28 cellular contexts compared by ENCODE assay signal in genomic region chr3:96430019-96430541, GRCh38.
A peak's percentile ranks its signal among the peaks of the same experiment; 100 is the strongest.
DNase-seq lines count a peak whose midpoint lies in the region; ATAC-seq, FAIRE-seq and TF ChIP-seq lines count a peak whose summit lies in the region.
"Had no signal": no experiment of that assay in that cellular context is flagged by ENCODE, and none has a peak within 500 bp of the region (broad histone marks: within the 10 kb centered on the region; RNA-seq: fewer than 3 reads in every experiment).

No MANE protein-coding gene starts in this region.

- H4K5ac ChIP-seq in H1 (ENCODE audit: insufficient read length, low read depth, low read length) = no peak overlapping the region

- no peaks in the 10 kb centered on the region for H3K79me2 ChIP-seq in MM.1S (ENCODE audit: low read length)
- no peaks in the 10 kb centered on the region for H3K79me2 ChIP-seq in H1 (ENCODE audit: control insufficient read depth in 1 of 2, insufficient read depth in 2 of 2, low read length in 2 of 2)

- no peak overlapping the region for H4K91ac ChIP-seq in H1 (replicated peaks; ENCODE audit: insufficient read length, low read length)

- H4K8ac ChIP-seq in H1 (ENCODE audit: extremely low read depth, insufficient read depth, low read length) = no peak overlapping the region

- no peaks in the 10 kb centered on the region for H3K9me2 ChIP-seq in MM.1S (replicated peaks; ENCODE audit: insufficient read depth, low read length)

- no peaks in the 10 kb centered on the region for H3K9me3 ChIP-seq in MM.1S (replicated peaks; ENCODE audit: insufficient read depth, low read length)
- no peaks in the 10 kb centered on the region for H3K9me3 ChIP-seq in H1 (ENCODE audit: insufficient read depth in 2 of 2, low read depth in 1 of 2, low read length in 1 of 2)
- H3K9me3 ChIP-seq in stomach = peaks cover 0 to 7% (median 0%) of the 10 kb centered on the region in 4 donors
- H3K9me3 ChIP-seq: BE2C had no signal

- TF ChIP-seq CTCF in GM12865 (IDR thresholded peaks at IDR 0.05; ENCODE audit: insufficient read depth, low read depth, low read length, missing control alignments) = no peak
- no peak for TF ChIP-seq CTCF in MM.1S (IDR thresholded peaks at IDR 0.05; ENCODE audit: low read length)
- no peak for TF ChIP-seq CTCF in H1 (IDR thresholded peaks at IDR 0.05; ENCODE audit: control extremely low read depth in 1 of 3, insufficient read depth in 1 of 3, low read depth in 1 of 3, low read length in 3 of 3)
- no peak for TF ChIP-seq CTCF in stomach (IDR thresholded peaks at IDR 0.05)

- FAIRE-seq in H1 (lab: Jason Lieb, UNC) = no peak
- FAIRE-seq: GM12891, HTR-8/SVneo had no signal

- DNase-seq in GM12865 (ENCODE audit: low read depth) (peak; percentile 6), MM.1S (no peak), H1 (ENCODE audit: low read depth in 1 of 2, low spot score in 2 of 2) (no peak), NCI-H187 treated with DMSO at 0.1 percent for 48 hours (lab: John Stamatoyannopoulos, UW) (no peak), stomach (no peak)
- DNase-seq: 8988T; ACHN; BE2C; Calu3; CD8-positive, alpha-beta memory T cell; GOT3; HCEC 1CT; KBM-7; NCI-H1105 treated with DMSO at 0.1 percent for 48 hours; NCI-H146; NCI-H2029; NCI-H446 treated with DMSO at 0.1 percent for 48 hours; NCI-H526; NCI-H82; NK-92 treated with Interleukin-12 subunit alpha and Interleukin-12 subunit beta, amount 100 ng/mL, for 24 hours; RPMI8226; SHP77; T-helper 1 cell had no signal

- WGBS in H1 (ENCODE audit: extremely low coverage in 1 of 2, insufficient coverage in 1 of 2, insufficient read length in 1 of 2, insufficient replicate concordance in 2 of 2, low coverage in 1 of 2, low lambda C conversion rate in 2 of 2, missing lambda C conversion rate in 1 of 2), 2 experiments = 91% methylated on average over 3 of the region's 3 CpGs; no CpG with 5 or more reads in 1 of the 2 experiments
- 36 to 56% (median 50%) methylated on average over 3 of the region's 3 CpGs for WGBS in stomach, 5 donors

- H2BK15ac ChIP-seq in H1 (ENCODE audit: low read length) = no peak overlapping the region

- H3K27ac ChIP-seq in MM.1S (ENCODE audit: low read length) (no peak overlapping the region), H1 (ENCODE audit: low read depth, low read length) (no peak overlapping the region), stomach (no peak overlapping the region)

- H2AK5ac ChIP-seq in H1 (ENCODE audit: low read depth, low read length) = no peak overlapping the region

- H2BK5ac ChIP-seq in H1 (ENCODE audit: low read depth, low read length) = no peak overlapping the region

- H3K4me1 ChIP-seq in MM.1S (ENCODE audit: low read length) = no peaks in the 10 kb centered on the region
- H3K4me1 ChIP-seq in H1 (replicated peaks in 1 of 4; ENCODE audit: control insufficient read depth in 3 of 4, insufficient read depth in 4 of 4, low read length in 3 of 4) = no peaks in the 10 kb centered on the region
- no peaks in the 10 kb centered on the region for H3K4me1 ChIP-seq in stomach
- H3K4me1 ChIP-seq: BE2C had no signal

- H3K27me3 ChIP-seq in MM.1S (replicated peaks; ENCODE audit: insufficient read depth, low read length) (no peaks in the 10 kb centered on the region), H1 (replicated peaks in 1 of 4; ENCODE audit: control insufficient read depth in 3 of 4, extremely low read depth in 1 of 4, insufficient read depth in 3 of 4, low read length in 3 of 4) (no peaks in the 10 kb centered on the region), stomach (no peaks in the 10 kb centered on the region)
- H3K27me3 ChIP-seq: BE2C had no signal

- no peak overlapping the region for H3K23ac ChIP-seq in H1 (ENCODE audit: insufficient read length)

- H3K23me2 ChIP-seq in H1 (ENCODE audit: low read depth, low read length) = no peaks in the 10 kb centered on the region

- H3K79me1 ChIP-seq in H1 (ENCODE audit: low read depth, low read length) = no peaks in the 10 kb centered on the region

- no peaks in the 10 kb centered on the region for H3F3A ChIP-seq in MM.1S (ENCODE audit: insufficient read depth, low read length)

- intact Hi-C loops in stomach (cut with DNase I; ENCODE audit: low total_unique reads) = no loop called here

- H3K9ac ChIP-seq in MM.1S (ENCODE audit: low read length) = no peak overlapping the region
- no peak overlapping the region for H3K9ac ChIP-seq in H1 (replicated peaks in 1 of 4; ENCODE audit: extremely low read depth in 1 of 4, low read depth in 3 of 4, low read length in 3 of 4)

- POLR2A ChIA-PET in H1 (lab: Charles Lee; ENCODE audit: partially characterized antibody) = no interaction called here

- TF ChIP-seq EP300 in H1 (IDR thresholded peaks at IDR 0.05; ENCODE audit: borderline replicate concordance in 1 of 2, low read depth in 2 of 2, low read length in 2 of 2) (no peak), stomach (IDR thresholded peaks at IDR 0.05) (no peak)

- H3K56ac ChIP-seq in H1 (replicated peaks; ENCODE audit: insufficient read length, low read depth, low read length) = no peak overlapping the region

- no peaks in the 10 kb centered on the region for H4K20me1 ChIP-seq in MM.1S (ENCODE audit: insufficient read depth, low read length)
- H4K20me1 ChIP-seq in H1 (replicated peaks in 1 of 2; ENCODE audit: control insufficient read depth in 1 of 2, insufficient read depth in 2 of 2, low read length in 2 of 2) = no peaks in the 10 kb centered on the region

- no peak overlapping the region for H3K14ac ChIP-seq in H1 (ENCODE audit: insufficient read length)

- H2BK20ac ChIP-seq in H1 (ENCODE audit: low read length) = no peak overlapping the region

- H2AFZ ChIP-seq in MM.1S (ENCODE audit: low read length) = 0 out of 2 replicates have a peak overlapping the region, but pooled peaks have one; percentile 8
- H2AFZ ChIP-seq in H1 (ENCODE audit: low read length) = 0 out of 2 replicates have a peak overlapping the region, but pooled peaks have one; percentile 46

- ATAC-seq in HG02610 (IDR thresholded peaks at IDR 0.05; ENCODE audit: unreplicated experiment) = peak; percentile 71
- ATAC-seq in GM21576 (IDR thresholded peaks at IDR 0.05; ENCODE audit: unreplicated experiment) = no peak
- ATAC-seq in GM21447 (IDR thresholded peaks at IDR 0.05; ENCODE audit: unreplicated experiment) = no peak

- H3K18ac ChIP-seq in H1 (ENCODE audit: extremely low read depth, low read length) = no peak overlapping the region

- CTCF ChIA-PET in H1 (lab: Charles Lee; ENCODE audit: partially characterized antibody) = no interaction called here

- TF ChIP-seq RAD21 in H1 (IDR thresholded peaks at IDR 0.05 in 1 of 2, conservative IDR thresholded peaks at IDR 0.05 in 1 of 2; ENCODE audit: low read depth in 2 of 2, low read length in 2 of 2) = no peak

- no peak overlapping the region for H3K4ac ChIP-seq in H1 (replicated peaks; ENCODE audit: insufficient read length, low read depth, low read length)

- no peak overlapping the region for H2BK120ac ChIP-seq in H1 (replicated peaks; ENCODE audit: low read depth, low read length)

- H3K36me3 ChIP-seq in MM.1S (replicated peaks; ENCODE audit: insufficient read depth, low read length) (no peaks in the 10 kb centered on the region), H1 (ENCODE audit: control insufficient read depth in 2 of 4, insufficient read depth in 4 of 4, low read length in 3 of 4) (no peaks in the 10 kb centered on the region), stomach (no peaks in the 10 kb centered on the region)
- H3K36me3 ChIP-seq: BE2C had no signal

- H3K4me2 ChIP-seq in MM.1S (ENCODE audit: low read depth, low read length) = no peak overlapping the region
- no peak overlapping the region for H3K4me2 ChIP-seq in H1 (ENCODE audit: insufficient read depth in 1 of 2, low read depth in 2 of 2, low read length in 2 of 2)

- no peak overlapping the region for H3K4me3 ChIP-seq in GM12865 (ENCODE audit: low read depth, low read length)
- no peak overlapping the region for H3K4me3 ChIP-seq in MM.1S (ENCODE audit: low read length)
- H3K4me3 ChIP-seq in H1 (ENCODE audit: extremely low read depth in 1 of 4, insufficient read depth in 2 of 4, low read depth in 3 of 4, low read length in 4 of 4) = no peak overlapping the region
- no peak overlapping the region for H3K4me3 ChIP-seq in stomach

- TF ChIP-seq POLR2A in H1 (IDR thresholded peaks at IDR 0.05; ENCODE audit: control extremely low read depth in 1 of 2, low read depth in 2 of 2, low read length in 2 of 2) (no peak), stomach (IDR thresholded peaks at IDR 0.05) (no peak)

- H2BK12ac ChIP-seq in H1 (ENCODE audit: low read depth, low read length) = no peak overlapping the region

TF ChIP-seq in H1, 55 proteins besides CTCF, POLR2A, EP300 and RAD21 (continues in another document):
- no peak for TF ChIP-seq SRF (IDR thresholded peaks at IDR 0.05; ENCODE audit: low read depth, low read length)
- no peak for TF ChIP-seq RBBP5 (IDR thresholded peaks at IDR 0.05; ENCODE audit: borderline replicate concordance, low read depth, low read length)
- no peak for TF ChIP-seq BRCA1 (IDR thresholded peaks at IDR 0.05; ENCODE audit: low read depth, low read length)
- no peak for TF ChIP-seq TAF1 (IDR thresholded peaks at IDR 0.05; ENCODE audit: low read depth, low read length)
- no peak for TF ChIP-seq CHD1 (IDR thresholded peaks at IDR 0.05; ENCODE audit: low read depth, low read length)
- TF ChIP-seq NRF1 (IDR thresholded peaks at IDR 0.05; ENCODE audit: low read depth, low read length) = no peak
